In the genomic region with DNA sequence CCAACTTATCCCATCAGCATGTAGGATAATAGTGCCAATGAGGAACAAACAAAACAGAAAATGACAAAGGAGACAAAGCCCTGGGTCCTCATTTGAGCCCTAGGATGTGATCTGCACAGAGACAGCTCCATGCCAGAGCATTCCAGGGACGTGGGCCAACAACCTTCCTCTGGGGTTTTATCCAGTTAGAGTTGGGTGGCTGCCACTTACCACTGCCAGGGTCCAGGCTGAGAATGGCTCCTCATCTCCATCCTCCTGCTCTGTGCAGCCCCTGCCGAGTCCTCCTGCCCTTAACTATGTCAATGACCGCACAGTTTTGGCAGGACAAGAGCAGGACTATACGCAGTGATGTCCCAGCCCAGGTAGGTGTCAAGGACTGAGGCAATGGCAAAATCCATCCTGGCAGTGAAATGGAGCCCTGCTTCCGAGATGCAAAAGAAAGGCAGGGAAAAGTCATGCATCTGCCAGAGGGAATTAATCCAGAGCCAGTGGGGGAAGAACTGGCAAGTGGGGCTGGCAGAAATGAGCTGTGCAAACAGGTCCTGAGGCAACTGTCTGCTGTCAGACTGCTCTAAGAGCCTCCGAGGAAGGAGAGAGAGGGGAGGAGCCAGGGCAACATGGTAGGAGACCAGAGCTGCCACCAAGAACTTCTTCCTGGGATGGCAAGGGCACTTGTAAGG, we compare ENCODE assay signal across 18 cellular contexts.
DNase-seq lines count a peak whose midpoint lies in the region; ATAC-seq and TF ChIP-seq lines count a peak whose summit lies in the region.
"Had no signal": no experiment of that assay in that cellular context is flagged by ENCODE, and none has a peak within 500 bp of the region (broad histone marks: within the 10 kb centered on the region; RNA-seq: fewer than 3 reads in every experiment).

No MANE protein-coding gene starts in this region.

- TF ChIP-seq POLR2A in prostate gland (IDR thresholded peaks at IDR 0.05) = no peak

- ATAC-seq in left ventricle myocardium superior = no peak
- ATAC-seq in GM18870 (IDR thresholded peaks at IDR 0.05; ENCODE audit: unreplicated experiment) = no peak
- no peak for ATAC-seq in GM19328 (IDR thresholded peaks at IDR 0.05; ENCODE audit: unreplicated experiment)
- ATAC-seq: HCT116 had no signal

- H3K4me3 ChIP-seq in MG63 (no peak overlapping the region), prostate gland (no peak overlapping the region)

- TF ChIP-seq CTCF in prostate gland (IDR thresholded peaks at IDR 0.05) = no peak

- H3K27ac ChIP-seq in prostate gland = no peak overlapping the region

- H3K36me3 ChIP-seq in MG63 (no peaks in the 10 kb centered on the region), prostate gland (no peaks in the 10 kb centered on the region)

- H3K4me1 ChIP-seq in prostate gland (replicated peaks) = no peaks in the 10 kb centered on the region

- H3K9me3 ChIP-seq in MG63 (no peaks in the 10 kb centered on the region), prostate gland (no peaks in the 10 kb centered on the region)
- H3K9me3 ChIP-seq: SK-N-SH had no signal

- DNase-seq in G401 (ENCODE audit: low spot score) (peak; percentile 11), MG63 (peak; percentile 23), left ventricle myocardium superior (peak; percentile 47), prostate gland (ENCODE audit: low spot score) (peak; percentile 12), 8988T (no peak)
- DNase-seq: AML-193, GDM1, NCI-H1105 treated with DMSO at 0.1 percent for 48 hours, NCI-H1694, NCI-H2081 treated with DMSO at 0.1 percent for 48 hours, NCI-H510A, NCI-H748 treated with DMSO at 0.1 percent for 48 hours, OCI-M1, SHP77 treated with DMSO at 0.1 percent for 48 hours, SK-N-SH had no signal

- 28% methylated on average over 6 of the region's 6 CpGs for WGBS in prostate gland

- in situ Hi-C loops in G401 (cut with HindIII; ENCODE audit: low sequenced_read_pairs) = no loop called here

- H3K27me3 ChIP-seq in MG63 (no peaks in the 10 kb centered on the region), prostate gland (replicated peaks; ENCODE audit: insufficient read depth) (no peaks in the 10 kb centered on the region)

- intact Hi-C loops in left ventricle myocardium superior (cut with micrococcal nuclease) (no loop called here), prostate gland (cut with DNase I) (no loop called here)
